In genomic region chr13:52036037-52036436, GRCh38 we compare ENCODE assay signal across 25 cellular contexts.
"Had no signal": no experiment of that assay in that cellular context is flagged by ENCODE, and none has a peak within 500 bp of the region (broad histone marks: within the 10 kb centered on the region; RNA-seq: fewer than 3 reads in every experiment).

No MANE protein-coding gene starts in this region.

- H3K9me3 Mint-ChIP-seq: natural killer cell had no signal

- H3K27ac Mint-ChIP-seq: naive B cell; natural killer cell; progenitor cell of endocrine pancreas; stimulated activated naive B cell treated with anti-CD40 and anti-IgM and Interleukin-4, amounts not matched to agents 10 μg/mL and 1 μg/mL and 100 μg/mL, for 72 hours had no signal

- H3K36me3 Mint-ChIP-seq: natural killer cell had no signal

- H3K4me1 ChIP-seq: left lung, lower lobe of right lung, right atrium auricular region, testis, thyroid gland, upper lobe of left lung, vagina had no signal

- H3K9me3 ChIP-seq: lower lobe of right lung, ovary, right atrium auricular region, stomach, testis, thyroid gland, transverse colon, upper lobe of left lung, vagina had no signal

- H3K4me3 Mint-ChIP-seq: mesothelial cell of epicardium; naive B cell; natural killer cell; stimulated activated naive B cell treated with anti-CD40 and anti-IgM and Interleukin-4, amounts not matched to agents 10 μg/mL and 1 μg/mL and 100 μg/mL, for 72 hours had no signal

- H3K27me3 ChIP-seq: left lung, ovary, right atrium auricular region, stomach, testis, thyroid gland, transverse colon, upper lobe of left lung, vagina had no signal

- H3K27ac ChIP-seq: left lung, lower lobe of right lung, ovary, right atrium auricular region, skin epidermis, stomach, testis, thyroid gland, transverse colon, upper lobe of left lung, vagina had no signal

- DNase-seq: islet precursor cell; left lung; lower lobe of right lung; mammary epithelial cell; mesenchymal stem cell; naive B cell; natural killer cell; ovary; stimulated activated CD4-positive, alpha-beta T cell treated with anti-CD3 and anti-CD28 coated beads, Interleukin-12 subunit alpha, Interleukin-12 subunit beta, amount 100 ng/mL, for 4 hours; stimulated activated CD4-positive, alpha-beta T cell treated with anti-CD3 and anti-CD28 coated beads, Interleukin-15, amount 100 ng/mL, for 24 hours; stimulated activated CD4-positive, alpha-beta T cell treated with anti-CD3 and anti-CD28 coated beads, Interleukin-2, amount 100 ng/mL, for 24 hours; stimulated activated CD4-positive, alpha-beta T cell treated with anti-CD3 and anti-CD28 coated beads, Interleukin-4, amount 100 ng/mL, for 1 hour; stimulated activated naive B cell treated with anti-CD40 and anti-IgM and Interleukin-4, amounts not matched to agents 10 μg/mL and 1 μg/mL and 100 μg/mL, for 72 hours; stimulated activated naive CD8-positive, alpha-beta T cell treated with anti-CD3 and anti-CD28 coated beads, Interleukin-15, Interleukin-2, amounts not matched to agents 100 U/mL and 50 U/mL, for 24 hours; stomach; testis; thyroid gland; transverse colon; upper lobe of left lung had no signal

- H3K4me1 Mint-ChIP-seq: stimulated activated naive B cell treated with anti-CD40 and anti-IgM and Interleukin-4, amounts not matched to agents 10 μg/mL and 1 μg/mL and 100 μg/mL, for 72 hours had no signal

- H3K27me3 Mint-ChIP-seq: naive B cell; progenitor cell of endocrine pancreas; stimulated activated naive B cell treated with anti-CD40 and anti-IgM and Interleukin-4, amounts not matched to agents 10 μg/mL and 1 μg/mL and 100 μg/mL, for 72 hours had no signal

- ATAC-seq: left lung; lower lobe of right lung; natural killer cell; sciatic nerve; stimulated activated naive B cell treated with anti-CD40 and anti-IgM and Interleukin-4, amounts not matched to agents 10 μg/mL and 1 μg/mL and 100 μg/mL, for 72 hours; stimulated activated naive CD8-positive, alpha-beta T cell treated with anti-CD3 and anti-CD28 coated beads, Interleukin-15, Interleukin-2, amounts not matched to agents 100 U/mL and 50 U/mL, for 24 hours had no signal

- H3K4me3 ChIP-seq: left lung, lower lobe of right lung, ovary, right atrium auricular region, skin epidermis, stomach, testis, thyroid gland, transverse colon, upper lobe of left lung, vagina had no signal

- H3K36me3 ChIP-seq: left lung, lower lobe of right lung, ovary, right atrium auricular region, stomach, thyroid gland, transverse colon, upper lobe of left lung, vagina had no signal
